In genomic region chr17:67379251-67379630, GRCh38 we compare ENCODE assay signal across 1 cellular context.
TF ChIP-seq lines count a peak whose summit lies in the region.

No MANE protein-coding gene starts in this region.

TF ChIP-seq in GM12878, 131 proteins besides CTCF, POLR2A, EP300 and RAD21:
- TF ChIP-seq, protein P1, sequence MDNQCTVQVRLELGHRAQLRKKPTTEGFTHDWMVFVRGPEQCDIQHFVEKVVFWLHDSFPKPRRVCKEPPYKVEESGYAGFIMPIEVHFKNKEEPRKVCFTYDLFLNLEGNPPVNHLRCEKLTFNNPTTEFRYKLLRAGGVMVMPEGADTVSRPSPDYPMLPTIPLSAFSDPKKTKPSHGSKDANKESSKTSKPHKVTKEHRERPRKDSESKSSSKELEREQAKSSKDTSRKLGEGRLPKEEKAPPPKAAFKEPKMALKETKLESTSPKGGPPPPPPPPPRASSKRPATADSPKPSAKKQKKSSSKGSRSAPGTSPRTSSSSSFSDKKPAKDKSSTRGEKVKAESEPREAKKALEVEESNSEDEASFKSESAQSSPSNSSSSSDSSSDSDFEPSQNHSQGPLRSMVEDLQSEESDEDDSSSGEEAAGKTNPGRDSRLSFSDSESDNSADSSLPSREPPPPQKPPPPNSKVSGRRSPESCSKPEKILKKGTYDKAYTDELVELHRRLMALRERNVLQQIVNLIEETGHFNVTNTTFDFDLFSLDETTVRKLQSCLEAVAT (IDR thresholded peaks at IDR 0.05): peak; percentile 11; the same call in 1 of the 2 replicates
- TF ChIP-seq NR2C2 (IDR thresholded peaks at IDR 0.05; ENCODE audit: borderline replicate concordance, control insufficient read depth, insufficient read length, low read depth) (no peak), HSF1 (IDR thresholded peaks at IDR 0.05; ENCODE audit: low read depth, low read length) (no peak), E2F8 (IDR thresholded peaks at IDR 0.05; ENCODE audit: low read depth, partially characterized antibody) (no peak), LARP7 (IDR thresholded peaks at IDR 0.05) (no peak), HDGF (IDR thresholded peaks at IDR 0.05) (0 out of 2 replicates have a peak, but pooled peaks have one; percentile 42), USF1 (IDR thresholded peaks at IDR 0.05; ENCODE audit: borderline replicate concordance, extremely low read length, insufficient read depth, low read depth, low read length) (no peak), BRCA1 (IDR thresholded peaks at IDR 0.05; ENCODE audit: low read depth, low read length) (no peak), SMAD1 (IDR thresholded peaks at IDR 0.05; ENCODE audit: low read depth, partially characterized antibody) (no peak), RFX5 (IDR thresholded peaks at IDR 0.05; ENCODE audit: low read depth, low read length) (no peak), IKZF2 (IDR thresholded peaks at IDR 0.05) (no peak), FOXM1 (IDR thresholded peaks at IDR 0.05; ENCODE audit: low read depth, low read length) (no peak), BCL3 (IDR thresholded peaks at IDR 0.05; ENCODE audit: borderline replicate concordance, insufficient read depth, low read depth, low read length, poor library complexity, severe bottlenecking) (no peak), IRF4 (IDR thresholded peaks at IDR 0.05; ENCODE audit: low read depth, low read length) (no peak)
- TF ChIP-seq, protein P2, sequence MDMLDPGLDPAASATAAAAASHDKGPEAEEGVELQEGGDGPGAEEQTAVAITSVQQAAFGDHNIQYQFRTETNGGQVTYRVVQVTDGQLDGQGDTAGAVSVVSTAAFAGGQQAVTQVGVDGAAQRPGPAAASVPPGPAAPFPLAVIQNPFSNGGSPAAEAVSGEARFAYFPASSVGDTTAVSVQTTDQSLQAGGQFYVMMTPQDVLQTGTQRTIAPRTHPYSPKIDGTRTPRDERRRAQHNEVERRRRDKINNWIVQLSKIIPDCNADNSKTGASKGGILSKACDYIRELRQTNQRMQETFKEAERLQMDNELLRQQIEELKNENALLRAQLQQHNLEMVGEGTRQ (IDR thresholded peaks at IDR 0.05; ENCODE audit: borderline replicate concordance, low read depth, low read length): no peak
